In the genomic region with DNA sequence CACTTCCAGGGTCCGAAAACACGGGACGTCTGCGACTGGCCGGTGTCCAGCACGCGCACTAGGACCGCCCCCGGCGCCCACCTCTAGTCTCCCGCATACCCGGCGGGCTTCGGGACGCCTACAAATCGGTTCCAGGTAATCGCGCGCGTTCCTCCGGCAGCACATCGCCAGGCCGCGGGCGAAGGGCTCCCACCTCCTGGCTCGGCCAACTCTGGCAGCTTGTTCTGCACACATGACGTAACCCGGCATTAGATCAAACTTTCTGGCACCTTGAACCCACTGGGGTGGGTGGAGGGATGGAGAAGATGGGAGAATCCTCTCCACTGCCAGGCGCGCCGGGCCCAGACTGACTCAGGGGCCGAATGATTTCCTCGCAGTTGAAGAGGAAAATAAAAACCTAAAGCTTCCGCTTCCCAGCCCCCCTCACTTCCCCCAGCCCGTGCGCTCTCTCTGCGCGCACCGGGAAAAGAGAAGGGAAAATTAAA, we compare ENCODE assay signal across 8 cellular contexts. TPM values are rescaled to one million over a fixed set of nuclear protein-coding genes. Genes with fewer than 3 reads are reported as not detected.
DNase-seq lines count a peak whose midpoint lies in the region; ATAC-seq and TF ChIP-seq lines count a peak whose summit lies in the region.

No MANE protein-coding gene starts in this region.

- 0 to 1% methylated on average over 9 to 28 of the region's 39 CpGs for WGBS in endodermal cell (ENCODE audit: insufficient coverage in 1 of 2, insufficient read length in 1 of 2), 2 experiments
- WGBS in urinary bladder: under 1% methylated on average over 39 of the region's 39 CpGs

- H3K9ac ChIP-seq in endodermal cell (ENCODE audit: extremely low read depth, low read length, poor library complexity, severe bottlenecking): peak overlapping the region; percentile 78

- H3K27me3 Mint-ChIP-seq in endodermal cell (ENCODE audit: insufficient read depth): peaks cover 16% of the 10 kb centered on the region

- H3K4me3 Mint-ChIP-seq in endodermal cell: peak overlapping the region; percentile 81

- H3K9me3 Mint-ChIP-seq in endodermal cell: no peaks in the 10 kb centered on the region

- H3K27ac Mint-ChIP-seq in endodermal cell: peak overlapping the region; percentile 92

- peak; percentile 50 for DNase-seq in activated effector memory CD4-positive, alpha-beta T cell treated with anti-CD3 and anti-CD28 coated beads, Interleukin-2, amount 50 U/mL, for 16 hours
- DNase-seq in activated effector memory CD4-positive, alpha-beta T cell treated with Interleukin-2 at 50 U/mL for 16 hours: no peak
- peak; percentile 41 to 51 for DNase-seq in SHP77 (lab: John Stamatoyannopoulos, UW)
- no peak for DNase-seq in endodermal cell
- DNase-seq in midbrain (lab: John Stamatoyannopoulos, UW): peak; percentile 37

- no peak for TF ChIP-seq CTCF in endodermal cell (conservative IDR thresholded peaks at IDR 0.05)

- H3K4me1 ChIP-seq in endodermal cell (ENCODE audit: control insufficient read depth, insufficient read depth, low read length) (peaks cover under 1% of the 10 kb centered on the region), urinary bladder (ENCODE audit: insufficient read depth) (no peaks in the 10 kb centered on the region)

- H3K27me3 ChIP-seq in endodermal cell (ENCODE audit: control insufficient read depth, insufficient read depth, low read length, poor library complexity, severe bottlenecking): no peaks in the 10 kb centered on the region

- H3K4me3 ChIP-seq in endodermal cell (ENCODE audit: low read length) (peak overlapping the region; percentile 92), urinary bladder (ENCODE audit: low read depth, low read length) (peak overlapping the region; percentile 52)

- peaks cover 7% of the 10 kb centered on the region for H3K36me3 ChIP-seq in endodermal cell (ENCODE audit: control insufficient read depth, insufficient read depth, low read length)
- no peaks in the 10 kb centered on the region for H3K36me3 ChIP-seq in urinary bladder (ENCODE audit: insufficient read depth)

- H3K4me1 Mint-ChIP-seq in endodermal cell: peaks cover 39% of the 10 kb centered on the region

- ATAC-seq in HG03354 (IDR thresholded peaks at IDR 0.05; ENCODE audit: poor library complexity, severe bottlenecking, unreplicated experiment): no peak
- no peak for ATAC-seq in GM18909 (IDR thresholded peaks at IDR 0.05; ENCODE audit: poor library complexity, unreplicated experiment)

- no peaks in the 10 kb centered on the region for H3K9me3 ChIP-seq in endodermal cell (ENCODE audit: control insufficient read depth, low read length)

- H3K27ac ChIP-seq in endodermal cell (ENCODE audit: low read depth, low read length) (no peak overlapping the region), urinary bladder (ENCODE audit: low read depth) (peak overlapping the region; percentile 62)

- H3K36me3 Mint-ChIP-seq in endodermal cell (ENCODE audit: low read depth): peaks cover 4% of the 10 kb centered on the region

RNA-seq across cellular contexts. Expression of a gene that starts 1.2 kb away (rescaled TPM):
- 10 to 100 TPM; 53.3 to 63.1 TPM for total RNA-seq in endodermal cell
- polyA plus RNA-seq in endodermal cell (2013, experiment 1 of 2): 26.6 TPM
- 25.5 TPM for polyA plus RNA-seq in endodermal cell (2013, experiment 2 of 2)
- total RNA-seq in urinary bladder: 18.9 TPM
- polyA plus RNA-seq in urinary bladder: 2.1 TPM

Comparison
In these comparisons a context has a peak if more than half of its experiments do, and no peak if none do; other contexts are left out.
1. DNase-seq: peak in activated effector memory CD4-positive, alpha-beta T cell treated with anti-CD3 and anti-CD28 coated beads, Interleukin-2, amount 50 U/mL, for 16 hours (single experiment), SHP77 (2 of 2) and midbrain (single experiment); none in activated effector memory CD4-positive, alpha-beta T cell treated with Interleukin-2 at 50 U/mL for 16 hours (single experiment) and endodermal cell (single experiment).